Comparison of ENCODE assay signal across 8 cellular contexts in genomic region chr3:121545564-121546455, GRCh38. TPM values are rescaled to one million over a fixed set of nuclear protein-coding genes. Genes with fewer than 3 reads are reported as not detected.
A peak's percentile ranks its signal among the peaks of the same experiment; 100 is the strongest.
DNase-seq lines count a peak whose midpoint lies in the region; ATAC-seq lines count a peak whose summit lies in the region.

Gene POLQ (minus strand): TSS chr3:121545988. CDS start chr3:121545877, 111 bp downstream.

- H3K27me3 ChIP-seq in BLaER1 = no peaks in the 10 kb centered on the region

- peaks cover 33% of the 10 kb centered on the region for H3K36me3 ChIP-seq in BLaER1

- H3K27me3 Mint-ChIP-seq in activated CD4-positive, alpha-beta T cell treated with anti-CD3 and anti-CD28 coated beads, Interleukin-2, amount 10 ng/mL, durations not matched to agents 7 days and 5 days = no peaks in the 10 kb centered on the region

- H3K4me1 Mint-ChIP-seq in activated CD4-positive, alpha-beta T cell treated with anti-CD3 and anti-CD28 coated beads, Interleukin-2, amount 10 ng/mL, durations not matched to agents 7 days and 5 days = peaks cover 45% of the 10 kb centered on the region

- ATAC-seq in GM19328 (IDR thresholded peaks at IDR 0.05; ENCODE audit: unreplicated experiment) = peak; percentile 79
- peak; percentile 82 for ATAC-seq in HG03520 (IDR thresholded peaks at IDR 0.05; ENCODE audit: unreplicated experiment)
- peak; percentile 99 for ATAC-seq in left lobe of liver

- no peaks in the 10 kb centered on the region for H3K9me3 ChIP-seq in BLaER1

- H3K9me3 Mint-ChIP-seq in activated CD4-positive, alpha-beta T cell treated with anti-CD3 and anti-CD28 coated beads, Interleukin-2, amount 10 ng/mL, durations not matched to agents 7 days and 5 days = no peaks in the 10 kb centered on the region

- H3K27ac Mint-ChIP-seq in activated CD4-positive, alpha-beta T cell treated with anti-CD3 and anti-CD28 coated beads, Interleukin-2, amount 10 ng/mL, durations not matched to agents 7 days and 5 days = peak within 1 kb of the TSS; percentile 94

- peak within 1 kb of the TSS; percentile 81 for H3K4me3 ChIP-seq in BLaER1

- peaks cover 28% of the 10 kb centered on the region for H3K36me3 Mint-ChIP-seq in activated CD4-positive, alpha-beta T cell treated with anti-CD3 and anti-CD28 coated beads, Interleukin-2, amount 10 ng/mL, durations not matched to agents 7 days and 5 days (ENCODE audit: low read depth)

- H3K4me2 ChIP-seq in BLaER1 = peak within 1 kb of the TSS; percentile 92

- peak within 1 kb of the TSS; percentile 76 for H3K27ac ChIP-seq in BLaER1

- DNase-seq in NCI-H69 (lab: John Stamatoyannopoulos, UW) = peak; percentile 94
- DNase-seq in activated CD4-positive, alpha-beta T cell treated with anti-CD3 and anti-CD28 coated beads, Interleukin-2, amount 10 ng/mL, durations not matched to agents 7 days and 5 days = peak; percentile 93
- peak; percentile 93 for DNase-seq in dedifferentiated amniotic fluid mesenchymal stem cell (ENCODE audit: extremely low spot score)
- DNase-seq in left lobe of liver (ENCODE audit: low spot score) = peak; percentile 91
- DNase-seq in stimulated activated CD4-positive, alpha-beta T cell treated with anti-CD3 and anti-CD28 coated beads, Interleukin-2, amount 100 ng/mL, for 4 hours (ENCODE audit: low read depth) = peak; percentile 80

- POLR2A ChIA-PET in activated CD4-positive, alpha-beta T cell treated with anti-CD3 and anti-CD28 coated beads, Interleukin-2, amount 10 ng/mL, durations not matched to agents 7 days and 5 days (lab: Charles Lee) = interaction anchor here (0.6 to 0.7 kb wide), 2 partner anchors 43 to 115 kb away, joined by 3 read pairs; partner anchors contain the start of gene HCLS1

- no peaks in the 10 kb centered on the region for H4K20me1 ChIP-seq in BLaER1

- H3K4me3 Mint-ChIP-seq in activated CD4-positive, alpha-beta T cell treated with anti-CD3 and anti-CD28 coated beads, Interleukin-2, amount 10 ng/mL, durations not matched to agents 7 days and 5 days = peak within 1 kb of the TSS; percentile 93

- peak within 1 kb of the TSS; percentile 82 for H3K9ac ChIP-seq in BLaER1

- H3K4me1 ChIP-seq in BLaER1 = peaks cover 19% of the 10 kb centered on the region

- CTCF ChIA-PET in activated CD4-positive, alpha-beta T cell treated with anti-CD3 and anti-CD28 coated beads, Interleukin-2, amount 10 ng/mL, durations not matched to agents 7 days and 5 days (lab: Charles Lee) = interaction anchor here (0.6 to 2.2 kb wide), 16 partner anchors 11 to 1357 kb away, joined by 3 to 9 read pairs (median 4); partner anchors contain the start of gene PARP14

RNA-seq across cellular contexts. Expression of gene POLQ, which starts in this region (rescaled TPM):
- total RNA-seq in activated CD4-positive, alpha-beta T cell treated with anti-CD3 and anti-CD28 coated beads, Interleukin-2, amount 10 ng/mL, durations not matched to agents 7 days and 5 days = 10 to 100 TPM; 29.0 to 32.1 TPM
- total RNA-seq in left lobe of liver = 0.23 TPM

Comparison
In these comparisons a context has a peak if more than half of its experiments do, and no peak if none do; other contexts are left out.
1. Peak in every context shown above with its lines: DNase-seq, ATAC-seq, H3K4me3 ChIP-seq and H3K27ac ChIP-seq.
2. RNA of gene POLQ (total RNA-seq): 29.0 to 32.1 TPM in activated CD4-positive, alpha-beta T cell treated with anti-CD3 and anti-CD28 coated beads, Interleukin-2, amount 10 ng/mL, durations not matched to agents 7 days and 5 days; 0.23 TPM in left lobe of liver (single experiment); every median in the first group is over 10 times any median in the second.
3. Peak in DNase-seq and ATAC-seq in left lobe of liver; RNA of the gene not detected or under 1 TPM.